1 cellular context compared by ENCODE assay signal in genomic region chr5:173915310-173916005, GRCh38.
TF ChIP-seq lines count a peak whose summit lies in the region.

No MANE protein-coding gene starts in this region.

TF ChIP-seq in WTC11, 78 proteins besides CTCF, POLR2A, EP300 and RAD21 (continued from another document):
- TF ChIP-seq ZNF263 (CRISPR knock-in tag; IDR thresholded peaks at IDR 0.05; ENCODE audit: low read depth), result no peak
- TF ChIP-seq AR (CRISPR knock-in tag; IDR thresholded peaks at IDR 0.05), result no peak
- no peak for TF ChIP-seq FOXK1 (CRISPR knock-in tag; IDR thresholded peaks at IDR 0.05)
- no peak for TF ChIP-seq ZNF396 (CRISPR knock-in tag; IDR thresholded peaks at IDR 0.05; ENCODE audit: borderline replicate concordance)
- no peak for TF ChIP-seq SMAD3 (CRISPR knock-in tag; IDR thresholded peaks at IDR 0.05; ENCODE audit: borderline replicate concordance)
- TF ChIP-seq, protein P1, sequence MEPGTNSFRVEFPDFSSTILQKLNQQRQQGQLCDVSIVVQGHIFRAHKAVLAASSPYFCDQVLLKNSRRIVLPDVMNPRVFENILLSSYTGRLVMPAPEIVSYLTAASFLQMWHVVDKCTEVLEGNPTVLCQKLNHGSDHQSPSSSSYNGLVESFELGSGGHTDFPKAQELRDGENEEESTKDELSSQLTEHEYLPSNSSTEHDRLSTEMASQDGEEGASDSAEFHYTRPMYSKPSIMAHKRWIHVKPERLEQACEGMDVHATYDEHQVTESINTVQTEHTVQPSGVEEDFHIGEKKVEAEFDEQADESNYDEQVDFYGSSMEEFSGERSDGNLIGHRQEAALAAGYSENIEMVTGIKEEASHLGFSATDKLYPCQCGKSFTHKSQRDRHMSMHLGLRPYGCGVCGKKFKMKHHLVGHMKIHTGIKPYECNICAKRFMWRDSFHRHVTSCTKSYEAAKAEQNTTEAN (CRISPR knock-in tag; IDR thresholded peaks at IDR 0.05), result no peak
- TF ChIP-seq RELA (CRISPR knock-in tag; IDR thresholded peaks at IDR 0.05; ENCODE audit: borderline replicate concordance), result no peak
TF ChIP-seq in WTC11: peak in this region for 0.
